ENCODE assay signal across 15 cellular contexts in the genomic region with DNA sequence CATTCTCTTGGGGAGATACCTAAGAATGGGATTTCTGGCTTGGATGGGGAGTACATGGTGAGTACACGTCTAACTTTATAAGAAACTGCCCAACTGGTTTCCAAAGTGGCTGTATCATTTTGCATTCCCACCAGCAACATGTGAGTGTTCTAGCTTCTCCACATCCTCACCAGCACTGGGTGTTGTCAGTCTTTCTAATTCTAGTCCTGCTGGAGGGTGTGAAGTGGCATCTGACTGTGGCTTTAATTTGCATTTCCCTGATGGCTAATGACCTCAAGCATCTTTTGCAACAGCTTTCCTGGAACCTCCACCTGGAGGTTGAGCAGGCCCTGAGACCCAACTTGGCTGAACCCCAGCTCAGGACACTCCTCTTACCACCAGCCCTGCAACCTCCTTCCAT. TPM values are rescaled to one million over a fixed set of nuclear protein-coding genes. Genes with fewer than 3 reads are reported as not detected.
DNase-seq lines count a peak whose midpoint lies in the region; ATAC-seq and TF ChIP-seq lines count a peak whose summit lies in the region.
"Had no signal": no experiment of that assay in that cellular context is flagged by ENCODE, and none has a peak within 500 bp of the region (broad histone marks: within the 10 kb centered on the region; RNA-seq: fewer than 3 reads in every experiment).

No MANE protein-coding gene starts in this region.

- H3K36me3 Mint-ChIP-seq in CD4-positive, alpha-beta T cell (ENCODE audit: low read depth) = peaks cover 49% of the 10 kb centered on the region
- peaks cover 34% of the 10 kb centered on the region for H3K36me3 Mint-ChIP-seq in activated T-helper 2 cell treated with anti-CD3 and anti-CD28 coated beads, Interferon-gamma antibody, Interleukin-2, Interleukin-4, amounts not matched to agents 10 μg/mL and 5 μg/mL and 100 μg/mL, durations not matched to agents 14 hours and 24 hours and 36 hours (ENCODE audit: low read depth)
- H3K36me3 Mint-ChIP-seq in naive thymus-derived CD8-positive, alpha-beta T cell = peaks cover 0 to 26% (median 8%) of the 10 kb centered on the region in 3 donors

- no peak for ATAC-seq in CD4-positive, alpha-beta T cell (ENCODE audit: poor library complexity)
- no peak for ATAC-seq in naive thymus-derived CD8-positive, alpha-beta T cell
- ATAC-seq in GM18861 (IDR thresholded peaks at IDR 0.05; ENCODE audit: unreplicated experiment) (no peak), HG03108 (IDR thresholded peaks at IDR 0.05; ENCODE audit: unreplicated experiment) (no peak)
- ATAC-seq: heart left ventricle had no signal

- H3K79me2 ChIP-seq in KMS-11 (ENCODE audit: insufficient read depth, low read depth) = no peaks in the 10 kb centered on the region

- H3K9me3 ChIP-seq in CD4-positive, alpha-beta T cell (ENCODE audit: control insufficient read depth, low read length) = no peaks in the 10 kb centered on the region
- H3K9me3 ChIP-seq: sigmoid colon had no signal

- H3K4me3 ChIP-seq in KMS-11 (IDR thresholded peaks at IDR 0.05; ENCODE audit: insufficient read depth, low read depth, low read length) = no peak overlapping the region
- H3K4me3 ChIP-seq: heart left ventricle, MG63, sigmoid colon had no signal

- POLR2A ChIA-PET in CD4-positive, alpha-beta T cell (lab: Charles Lee) = interaction anchor here (3.5 to 8.6 kb wide), 5 partner anchors 16 to 55 kb away, joined by 19 to 186 read pairs (median 43); partner anchors contain the start of genes ISCU, SART3 and SELPLG
- POLR2A ChIA-PET in naive thymus-derived CD8-positive, alpha-beta T cell (lab: Charles Lee) = interaction anchor here (7.4 to 11.3 kb wide), 2 partner anchors 18 to 51 kb away, joined by 132 to 233 read pairs; partner anchors contain the start of genes ISCU, SART3 and SELPLG
- POLR2A ChIA-PET in HEK293T (lab: Yijun Ruan, JAX) = no interaction called here

- peaks cover 50% of the 10 kb centered on the region for H3K4me1 Mint-ChIP-seq in CD4-positive, alpha-beta T cell (ENCODE audit: low read depth)
- peaks cover 34% of the 10 kb centered on the region for H3K4me1 Mint-ChIP-seq in activated T-helper 2 cell treated with anti-CD3 and anti-CD28 coated beads, Interferon-gamma antibody, Interleukin-2, Interleukin-4, amounts not matched to agents 10 μg/mL and 5 μg/mL and 100 μg/mL, durations not matched to agents 14 hours and 24 hours and 36 hours (ENCODE audit: low read depth)
- peaks cover 34 to 74% (median 58%) of the 10 kb centered on the region in 4 donors for H3K4me1 Mint-ChIP-seq in naive thymus-derived CD8-positive, alpha-beta T cell
- H3K4me1 Mint-ChIP-seq: endodermal cell had no signal

- intact Hi-C loops in CD4-positive, alpha-beta T cell (cut with DNase I, micrococcal nuclease) = loop anchor here in 1 of 2 experiments (1.0 to 5.0 kb wide), 2 partner anchors 47 to 99 kb away; partner anchors contain the start of gene FICD
- intact Hi-C loops in activated T-helper 2 cell treated with anti-CD3 and anti-CD28 coated beads, Interferon-gamma antibody, Interleukin-2, Interleukin-4, amounts not matched to agents 10 μg/mL and 5 μg/mL and 100 μg/mL, durations not matched to agents 14 hours and 24 hours and 36 hours (cut with micrococcal nuclease) = no loop called here

- no peaks in the 10 kb centered on the region for H3K9me3 Mint-ChIP-seq in CD4-positive, alpha-beta T cell
- H3K9me3 Mint-ChIP-seq in activated T-helper 2 cell treated with anti-CD3 and anti-CD28 coated beads, Interferon-gamma antibody, Interleukin-2, Interleukin-4, amounts not matched to agents 10 μg/mL and 5 μg/mL and 100 μg/mL, durations not matched to agents 14 hours and 24 hours and 36 hours = peaks cover 12% of the 10 kb centered on the region
- H3K9me3 Mint-ChIP-seq in naive thymus-derived CD8-positive, alpha-beta T cell = peaks cover 0 to 9% (median 0%) of the 10 kb centered on the region in 9 donors

- no peak for DNase-seq in CD4-positive, alpha-beta T cell
- no peak for DNase-seq in activated T-helper 2 cell treated with anti-CD3 and anti-CD28 coated beads, Interferon-gamma antibody, Interleukin-2, Interleukin-4, amounts not matched to agents 10 μg/mL and 5 μg/mL and 100 μg/mL, durations not matched to agents 14 hours and 24 hours and 36 hours (ENCODE audit: low spot score)
- no peak for DNase-seq in naive thymus-derived CD8-positive, alpha-beta T cell
- DNase-seq in HEK293T (ENCODE audit: extremely low spot score) = no peak
- DNase-seq in COLO668 (lab: John Stamatoyannopoulos, UW; ENCODE audit: unreplicated experiment) = no peak
- DNase-seq: endodermal cell; heart left ventricle; MG63; NCI-H187; sigmoid colon; stimulated activated CD4-positive, alpha-beta T cell treated with anti-CD3 and anti-CD28 coated beads, Interleukin-1b, Interleukin-23, amount 100 ng/mL, for 48 hours had no signal

- H3K36me3 ChIP-seq in KMS-11 (ENCODE audit: insufficient read depth) = no peaks in the 10 kb centered on the region
- H3K36me3 ChIP-seq: heart left ventricle, MG63, sigmoid colon had no signal

- H3K27me3 Mint-ChIP-seq in CD4-positive, alpha-beta T cell = no peaks in the 10 kb centered on the region
- peaks cover 3% of the 10 kb centered on the region for H3K27me3 Mint-ChIP-seq in activated T-helper 2 cell treated with anti-CD3 and anti-CD28 coated beads, Interferon-gamma antibody, Interleukin-2, Interleukin-4, amounts not matched to agents 10 μg/mL and 5 μg/mL and 100 μg/mL, durations not matched to agents 14 hours and 24 hours and 36 hours (ENCODE audit: low read depth)
- no peaks in the 10 kb centered on the region for H3K27me3 Mint-ChIP-seq in naive thymus-derived CD8-positive, alpha-beta T cell

- H3K27ac Mint-ChIP-seq in CD4-positive, alpha-beta T cell = peak overlapping the region; percentile 84
- peak overlapping the region; percentile 90 for H3K27ac Mint-ChIP-seq in activated T-helper 2 cell treated with anti-CD3 and anti-CD28 coated beads, Interferon-gamma antibody, Interleukin-2, Interleukin-4, amounts not matched to agents 10 μg/mL and 5 μg/mL and 100 μg/mL, durations not matched to agents 14 hours and 24 hours and 36 hours
- peak overlapping the region; percentile 84 to 98 (median 96) for H3K27ac Mint-ChIP-seq in naive thymus-derived CD8-positive, alpha-beta T cell
- H3K27ac Mint-ChIP-seq: endodermal cell had no signal

- no peak overlapping the region for H3K4me3 Mint-ChIP-seq in CD4-positive, alpha-beta T cell
- no peak overlapping the region for H3K4me3 Mint-ChIP-seq in activated T-helper 2 cell treated with anti-CD3 and anti-CD28 coated beads, Interferon-gamma antibody, Interleukin-2, Interleukin-4, amounts not matched to agents 10 μg/mL and 5 μg/mL and 100 μg/mL, durations not matched to agents 14 hours and 24 hours and 36 hours (ENCODE audit: low read depth)
- peak overlapping the region in 2 of 10 donors; percentile 14 to 33 for H3K4me3 Mint-ChIP-seq in naive thymus-derived CD8-positive, alpha-beta T cell
- H3K4me3 Mint-ChIP-seq: endodermal cell had no signal

- no peak overlapping the region for H3K4me2 ChIP-seq in KMS-11

- no peak overlapping the region for H2AFZ ChIP-seq in KMS-11 (ENCODE audit: low read depth)

- CTCF ChIA-PET in CD4-positive, alpha-beta T cell (lab: Charles Lee) = interaction anchor here (5.0 to 7.0 kb wide), 3 partner anchors 16 to 189 kb away, joined by 35 to 128 read pairs (median 102); partner anchors contain the start of genes ISCU and SELPLG
- CTCF ChIA-PET in HEK293T (lab: Yijun Ruan, JAX) = no interaction called here

- no peak overlapping the region for H3K9ac ChIP-seq in KMS-11

- TF ChIP-seq CTCF in CD4-positive, alpha-beta T cell (IDR thresholded peaks at IDR 0.05) = no peak
- TF ChIP-seq CTCF in KMS-11 (conservative IDR thresholded peaks at IDR 0.05; ENCODE audit: low read depth, low read length) = no peak

- H3K27ac ChIP-seq in CD4-positive, alpha-beta T cell (ENCODE audit: low read depth, low read length) = peak overlapping the region; percentile 80
- peak overlapping the region; percentile 96 for H3K27ac ChIP-seq in KMS-11
- H3K27ac ChIP-seq: RWPE1, sigmoid colon had no signal

- H4K20me1 ChIP-seq in KMS-11 (ENCODE audit: insufficient read depth) = no peaks in the 10 kb centered on the region

- peaks cover 61% of the 10 kb centered on the region for H3K4me1 ChIP-seq in KMS-11 (ENCODE audit: low read depth, poor library complexity, severe bottlenecking)

- H3K27me3 ChIP-seq in CD4-positive, alpha-beta T cell (ENCODE audit: control insufficient read depth, insufficient read depth, low read length) = no peaks in the 10 kb centered on the region
- H3K27me3 ChIP-seq in KMS-11 (ENCODE audit: insufficient read depth, low read depth) = no peaks in the 10 kb centered on the region
- H3K27me3 ChIP-seq: heart left ventricle, MG63, sigmoid colon had no signal

TF ChIP-seq in HEK293T, 16 proteins besides CTCF, POLR2A, EP300 and RAD21 (continues in another document):
- no peak for TF ChIP-seq ZNF384 (IDR thresholded peaks at IDR 0.05)
- TF ChIP-seq TARDBP (IDR thresholded peaks at IDR 0.05) = no peak
- TF ChIP-seq FOXA1 (IDR thresholded peaks at IDR 0.05) = no peak
- TF ChIP-seq BHLHE40 (IDR thresholded peaks at IDR 0.05; ENCODE audit: borderline replicate concordance) = no peak

RNA-seq across cellular contexts. Expression of gene SELPLG, which starts 17.8 kb away (rescaled TPM):
- total RNA-seq in CD4-positive, alpha-beta T cell = 10 to 100 TPM; 25.7 to 27.8 TPM
- total RNA-seq in activated T-helper 2 cell treated with anti-CD3 and anti-CD28 coated beads, Interferon-gamma antibody, Interleukin-2, Interleukin-4, amounts not matched to agents 10 μg/mL and 5 μg/mL and 100 μg/mL, durations not matched to agents 14 hours and 24 hours and 36 hours = 52.1 and 55.6 TPM in 2 replicates
- 100 to 1,000 TPM; 157 to 163 TPM for total RNA-seq in naive thymus-derived CD8-positive, alpha-beta T cell
- polyA plus RNA-seq in naive thymus-derived CD8-positive, alpha-beta T cell = 100 to 1,000 TPM; 453 to 720 (median 520) TPM

RNA-seq across cellular contexts. Expression of gene TMEM119, which starts 18.0 kb away (rescaled TPM):
- total RNA-seq in CD4-positive, alpha-beta T cell = 1 to 10 TPM; 2.1 to 2.6 TPM
- total RNA-seq in activated T-helper 2 cell treated with anti-CD3 and anti-CD28 coated beads, Interferon-gamma antibody, Interleukin-2, Interleukin-4, amounts not matched to agents 10 μg/mL and 5 μg/mL and 100 μg/mL, durations not matched to agents 14 hours and 24 hours and 36 hours = not detected in 2 replicates
- under 1 TPM; 0.26 to 0.77 TPM for total RNA-seq in naive thymus-derived CD8-positive, alpha-beta T cell
- polyA plus RNA-seq in naive thymus-derived CD8-positive, alpha-beta T cell = under 1 TPM in 2 of 3 donors, not detected in 1; 0.06 to 0.21 TPM

RNA-seq across cellular contexts. Expression of gene ISCU, which starts 53.5 kb away (rescaled TPM):
- total RNA-seq in CD4-positive, alpha-beta T cell = 100 to 1,000 TPM; 269 to 270 TPM
- total RNA-seq in activated T-helper 2 cell treated with anti-CD3 and anti-CD28 coated beads, Interferon-gamma antibody, Interleukin-2, Interleukin-4, amounts not matched to agents 10 μg/mL and 5 μg/mL and 100 μg/mL, durations not matched to agents 14 hours and 24 hours and 36 hours = 62.9 and 63.5 TPM in 2 replicates
- total RNA-seq in naive thymus-derived CD8-positive, alpha-beta T cell = 100 to 1,000 TPM; 176 to 184 TPM
- polyA plus RNA-seq in naive thymus-derived CD8-positive, alpha-beta T cell = 100 to 1,000 TPM; 287 to 373 (median 324) TPM

RNA-seq across cellular contexts. Expression of gene SART3, which starts 54.9 kb away (rescaled TPM):
- total RNA-seq in CD4-positive, alpha-beta T cell = 100 to 1,000 TPM in 1 of 2 experiments, 10 to 100 TPM in 1; 95.1 to 104 TPM
- total RNA-seq in activated T-helper 2 cell treated with anti-CD3 and anti-CD28 coated beads, Interferon-gamma antibody, Interleukin-2, Interleukin-4, amounts not matched to agents 10 μg/mL and 5 μg/mL and 100 μg/mL, durations not matched to agents 14 hours and 24 hours and 36 hours = 85.8 and 92.6 TPM in 2 replicates
- 10 to 100 TPM; 93.4 to 95.7 TPM for total RNA-seq in naive thymus-derived CD8-positive, alpha-beta T cell
- 10 to 100 TPM; 33.3 to 36.6 (median 36.1) TPM for polyA plus RNA-seq in naive thymus-derived CD8-positive, alpha-beta T cell
